ENCODE assay signal across 1 cellular context in the genomic region with DNA sequence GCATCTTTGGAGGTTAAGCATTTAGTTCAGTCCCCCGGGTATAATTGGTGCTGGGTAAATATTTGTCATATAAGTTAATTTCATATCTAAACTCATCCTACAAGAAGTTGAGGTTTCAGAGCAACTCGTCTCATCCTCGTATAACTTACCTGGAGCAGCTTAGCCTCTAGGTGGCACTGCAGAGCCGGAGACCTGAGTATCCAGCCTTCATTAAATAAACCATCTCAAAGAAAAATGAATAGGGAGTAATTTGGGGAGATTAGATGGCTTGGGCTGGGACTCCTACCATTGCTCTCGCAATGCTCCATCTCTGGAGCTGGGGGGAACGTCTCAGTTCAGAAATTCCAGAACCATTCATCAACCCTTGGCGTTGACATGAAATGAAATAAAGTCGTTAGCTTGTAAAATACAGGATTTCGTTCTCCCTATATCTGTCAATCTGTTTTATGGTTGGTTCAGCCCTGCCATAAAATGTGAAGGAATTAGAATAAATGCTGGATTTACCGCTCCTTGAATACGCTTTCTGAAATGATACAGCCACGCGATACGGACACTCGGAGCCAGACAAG.
TF ChIP-seq lines count a peak whose summit lies in the region.

No MANE protein-coding gene starts in this region.

TF ChIP-seq in K562, 482 proteins besides CTCF, POLR2A, EP300 and RAD21 (continued from another document):
- TF ChIP-seq, protein P1, sequence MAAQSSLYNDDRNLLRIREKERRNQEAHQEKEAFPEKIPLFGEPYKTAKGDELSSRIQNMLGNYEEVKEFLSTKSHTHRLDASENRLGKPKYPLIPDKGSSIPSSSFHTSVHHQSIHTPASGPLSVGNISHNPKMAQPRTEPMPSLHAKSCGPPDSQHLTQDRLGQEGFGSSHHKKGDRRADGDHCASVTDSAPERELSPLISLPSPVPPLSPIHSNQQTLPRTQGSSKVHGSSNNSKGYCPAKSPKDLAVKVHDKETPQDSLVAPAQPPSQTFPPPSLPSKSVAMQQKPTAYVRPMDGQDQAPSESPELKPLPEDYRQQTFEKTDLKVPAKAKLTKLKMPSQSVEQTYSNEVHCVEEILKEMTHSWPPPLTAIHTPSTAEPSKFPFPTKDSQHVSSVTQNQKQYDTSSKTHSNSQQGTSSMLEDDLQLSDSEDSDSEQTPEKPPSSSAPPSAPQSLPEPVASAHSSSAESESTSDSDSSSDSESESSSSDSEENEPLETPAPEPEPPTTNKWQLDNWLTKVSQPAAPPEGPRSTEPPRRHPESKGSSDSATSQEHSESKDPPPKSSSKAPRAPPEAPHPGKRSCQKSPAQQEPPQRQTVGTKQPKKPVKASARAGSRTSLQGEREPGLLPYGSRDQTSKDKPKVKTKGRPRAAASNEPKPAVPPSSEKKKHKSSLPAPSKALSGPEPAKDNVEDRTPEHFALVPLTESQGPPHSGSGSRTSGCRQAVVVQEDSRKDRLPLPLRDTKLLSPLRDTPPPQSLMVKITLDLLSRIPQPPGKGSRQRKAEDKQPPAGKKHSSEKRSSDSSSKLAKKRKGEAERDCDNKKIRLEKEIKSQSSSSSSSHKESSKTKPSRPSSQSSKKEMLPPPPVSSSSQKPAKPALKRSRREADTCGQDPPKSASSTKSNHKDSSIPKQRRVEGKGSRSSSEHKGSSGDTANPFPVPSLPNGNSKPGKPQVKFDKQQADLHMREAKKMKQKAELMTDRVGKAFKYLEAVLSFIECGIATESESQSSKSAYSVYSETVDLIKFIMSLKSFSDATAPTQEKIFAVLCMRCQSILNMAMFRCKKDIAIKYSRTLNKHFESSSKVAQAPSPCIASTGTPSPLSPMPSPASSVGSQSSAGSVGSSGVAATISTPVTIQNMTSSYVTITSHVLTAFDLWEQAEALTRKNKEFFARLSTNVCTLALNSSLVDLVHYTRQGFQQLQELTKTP (IDR thresholded peaks at IDR 0.05; ENCODE audit: low read depth in 1 of 2, partially characterized antibody in 2 of 2) = no peak
- TF ChIP-seq, protein P2, sequence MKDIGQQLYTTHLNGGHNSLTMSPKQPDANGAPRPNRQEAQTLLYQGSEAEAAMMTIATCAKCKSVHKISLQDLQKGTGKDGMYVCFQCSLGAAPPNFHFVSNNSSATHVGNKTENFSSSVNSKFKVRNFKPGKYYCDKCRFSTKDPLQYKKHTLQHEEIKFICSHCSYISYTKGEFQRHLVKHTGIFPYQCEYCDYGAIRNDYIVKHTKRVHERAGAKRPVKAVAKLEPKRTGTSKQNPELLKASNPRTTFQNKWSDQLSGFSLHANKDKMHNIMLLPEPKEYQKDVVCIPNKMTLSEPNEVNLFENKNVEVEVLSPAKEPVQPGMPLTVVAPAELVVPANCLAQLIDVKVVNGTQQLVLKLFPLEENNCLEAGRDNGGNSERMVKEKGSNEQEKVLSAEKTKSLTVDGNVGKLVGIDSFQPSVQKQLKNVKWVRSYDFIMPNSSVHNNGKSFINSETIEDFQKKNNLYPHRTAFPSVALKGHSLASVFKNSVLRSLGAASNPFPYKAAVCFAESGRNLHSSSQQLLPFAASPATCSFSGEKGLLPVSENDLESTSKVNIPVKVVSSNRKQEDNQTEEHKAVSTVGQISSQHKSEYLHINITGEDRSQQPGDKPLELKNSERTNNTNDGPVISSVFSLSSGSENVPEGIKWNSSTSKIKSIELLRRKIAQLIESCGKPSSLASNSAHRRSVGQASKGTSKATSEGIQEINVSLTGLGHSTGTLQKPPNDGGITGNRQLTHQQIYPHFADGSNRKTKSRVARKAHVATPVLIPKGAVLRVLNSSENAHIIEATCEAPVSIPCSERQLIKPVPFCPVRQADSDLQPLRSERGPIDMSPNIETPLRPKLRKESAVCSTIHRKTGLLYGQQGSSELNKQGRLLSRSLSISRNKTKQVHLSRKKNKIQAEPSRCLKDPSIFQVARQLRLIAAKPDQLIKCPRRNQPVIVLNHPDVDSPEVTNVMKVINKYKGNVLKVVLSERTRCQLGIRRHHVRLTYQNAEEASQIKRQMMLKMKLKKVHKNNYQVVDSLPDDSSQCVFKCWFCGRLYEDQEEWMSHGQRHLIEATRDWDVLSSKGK (CRISPR knock-in tag; IDR thresholded peaks at IDR 0.05) = no peak
- TF ChIP-seq ZSCAN32 (CRISPR knock-in tag; IDR thresholded peaks at IDR 0.05) (no peak), THRAP3 (IDR thresholded peaks at IDR 0.05; ENCODE audit: borderline replicate concordance) (no peak), ILF3 (IDR thresholded peaks at IDR 0.05; ENCODE audit: borderline replicate concordance) (no peak), NUFIP1 (IDR thresholded peaks at IDR 0.05; ENCODE audit: partially characterized antibody) (no peak), ZNF57 (CRISPR knock-in tag; IDR thresholded peaks at IDR 0.05) (no peak), YY1 (IDR thresholded peaks at IDR 0.05; ENCODE audit: borderline replicate concordance in 1 of 3, control insufficient read depth in 1 of 3, extremely low read depth in 1 of 3, insufficient read depth in 3 of 3, insufficient read length in 1 of 3, insufficient replicate concordance in 2 of 3, low read depth in 1 of 3, low read length in 2 of 3) (no peak), POLR2AphosphoS5 (IDR thresholded peaks at IDR 0.05; ENCODE audit: control insufficient read depth, insufficient read depth, low read depth, low read length) (no peak), SMC3 (conservative IDR thresholded peaks at IDR 0.05; ENCODE audit: insufficient read depth, low read depth, low read length) (no peak), ATF7 (IDR thresholded peaks at IDR 0.05) (no peak), EGR1 (conservative IDR thresholded peaks at IDR 0.05) (no peak)
- TF ChIP-seq, protein P3, sequence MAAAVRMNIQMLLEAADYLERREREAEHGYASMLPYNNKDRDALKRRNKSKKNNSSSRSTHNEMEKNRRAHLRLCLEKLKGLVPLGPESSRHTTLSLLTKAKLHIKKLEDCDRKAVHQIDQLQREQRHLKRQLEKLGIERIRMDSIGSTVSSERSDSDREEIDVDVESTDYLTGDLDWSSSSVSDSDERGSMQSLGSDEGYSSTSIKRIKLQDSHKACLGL (CRISPR knock-in tag; IDR thresholded peaks at IDR 0.05; ENCODE audit: borderline replicate concordance, poor library complexity, severe bottlenecking) = no peak
- TF ChIP-seq, protein P4, sequence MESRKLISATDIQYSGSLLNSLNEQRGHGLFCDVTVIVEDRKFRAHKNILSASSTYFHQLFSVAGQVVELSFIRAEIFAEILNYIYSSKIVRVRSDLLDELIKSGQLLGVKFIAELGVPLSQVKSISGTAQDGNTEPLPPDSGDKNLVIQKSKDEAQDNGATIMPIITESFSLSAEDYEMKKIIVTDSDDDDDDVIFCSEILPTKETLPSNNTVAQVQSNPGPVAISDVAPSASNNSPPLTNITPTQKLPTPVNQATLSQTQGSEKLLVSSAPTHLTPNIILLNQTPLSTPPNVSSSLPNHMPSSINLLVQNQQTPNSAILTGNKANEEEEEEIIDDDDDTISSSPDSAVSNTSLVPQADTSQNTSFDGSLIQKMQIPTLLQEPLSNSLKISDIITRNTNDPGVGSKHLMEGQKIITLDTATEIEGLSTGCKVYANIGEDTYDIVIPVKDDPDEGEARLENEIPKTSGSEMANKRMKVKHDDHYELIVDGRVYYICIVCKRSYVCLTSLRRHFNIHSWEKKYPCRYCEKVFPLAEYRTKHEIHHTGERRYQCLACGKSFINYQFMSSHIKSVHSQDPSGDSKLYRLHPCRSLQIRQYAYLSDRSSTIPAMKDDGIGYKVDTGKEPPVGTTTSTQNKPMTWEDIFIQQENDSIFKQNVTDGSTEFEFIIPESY (CRISPR knock-in tag; IDR thresholded peaks at IDR 0.05) = no peak
- TF ChIP-seq, protein P5, sequence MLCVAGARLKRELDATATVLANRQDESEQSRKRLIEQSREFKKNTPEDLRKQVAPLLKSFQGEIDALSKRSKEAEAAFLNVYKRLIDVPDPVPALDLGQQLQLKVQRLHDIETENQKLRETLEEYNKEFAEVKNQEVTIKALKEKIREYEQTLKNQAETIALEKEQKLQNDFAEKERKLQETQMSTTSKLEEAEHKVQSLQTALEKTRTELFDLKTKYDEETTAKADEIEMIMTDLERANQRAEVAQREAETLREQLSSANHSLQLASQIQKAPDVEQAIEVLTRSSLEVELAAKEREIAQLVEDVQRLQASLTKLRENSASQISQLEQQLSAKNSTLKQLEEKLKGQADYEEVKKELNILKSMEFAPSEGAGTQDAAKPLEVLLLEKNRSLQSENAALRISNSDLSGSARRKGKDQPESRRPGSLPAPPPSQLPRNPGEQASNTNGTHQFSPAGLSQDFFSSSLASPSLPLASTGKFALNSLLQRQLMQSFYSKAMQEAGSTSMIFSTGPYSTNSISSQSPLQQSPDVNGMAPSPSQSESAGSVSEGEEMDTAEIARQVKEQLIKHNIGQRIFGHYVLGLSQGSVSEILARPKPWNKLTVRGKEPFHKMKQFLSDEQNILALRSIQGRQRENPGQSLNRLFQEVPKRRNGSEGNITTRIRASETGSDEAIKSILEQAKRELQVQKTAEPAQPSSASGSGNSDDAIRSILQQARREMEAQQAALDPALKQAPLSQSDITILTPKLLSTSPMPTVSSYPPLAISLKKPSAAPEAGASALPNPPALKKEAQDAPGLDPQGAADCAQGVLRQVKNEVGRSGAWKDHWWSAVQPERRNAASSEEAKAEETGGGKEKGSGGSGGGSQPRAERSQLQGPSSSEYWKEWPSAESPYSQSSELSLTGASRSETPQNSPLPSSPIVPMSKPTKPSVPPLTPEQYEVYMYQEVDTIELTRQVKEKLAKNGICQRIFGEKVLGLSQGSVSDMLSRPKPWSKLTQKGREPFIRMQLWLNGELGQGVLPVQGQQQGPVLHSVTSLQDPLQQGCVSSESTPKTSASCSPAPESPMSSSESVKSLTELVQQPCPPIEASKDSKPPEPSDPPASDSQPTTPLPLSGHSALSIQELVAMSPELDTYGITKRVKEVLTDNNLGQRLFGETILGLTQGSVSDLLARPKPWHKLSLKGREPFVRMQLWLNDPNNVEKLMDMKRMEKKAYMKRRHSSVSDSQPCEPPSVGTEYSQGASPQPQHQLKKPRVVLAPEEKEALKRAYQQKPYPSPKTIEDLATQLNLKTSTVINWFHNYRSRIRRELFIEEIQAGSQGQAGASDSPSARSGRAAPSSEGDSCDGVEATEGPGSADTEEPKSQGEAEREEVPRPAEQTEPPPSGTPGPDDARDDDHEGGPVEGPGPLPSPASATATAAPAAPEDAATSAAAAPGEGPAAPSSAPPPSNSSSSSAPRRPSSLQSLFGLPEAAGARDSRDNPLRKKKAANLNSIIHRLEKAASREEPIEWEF (CRISPR knock-in tag; IDR thresholded peaks at IDR 0.05) = no peak
